In genomic region chr13:72536668-72537399, GRCh38 we compare ENCODE assay signal across 14 cellular contexts.
DNase-seq lines count a peak whose midpoint lies in the region; ATAC-seq, FAIRE-seq and TF ChIP-seq lines count a peak whose summit lies in the region.
"Had no signal": no experiment of that assay in that cellular context is flagged by ENCODE, and none has a peak within 500 bp of the region (broad histone marks: within the 10 kb centered on the region; RNA-seq: fewer than 3 reads in every experiment).

No MANE protein-coding gene starts in this region.

- H3K4me1 ChIP-seq in right cardiac atrium (ENCODE audit: control insufficient read depth, insufficient read depth, low read length) (no peaks in the 10 kb centered on the region), heart left ventricle (no peaks in the 10 kb centered on the region)
- H3K4me1 ChIP-seq: testis had no signal

- H3K27ac ChIP-seq in right cardiac atrium (ENCODE audit: low read length) (no peak overlapping the region), heart left ventricle (no peak overlapping the region)
- H3K27ac ChIP-seq: testis had no signal

- peaks cover 5% of the 10 kb centered on the region for H3K27me3 Mint-ChIP-seq in glutamatergic neuron (ENCODE audit: unreplicated experiment)
- H3K27me3 Mint-ChIP-seq in nephron (ENCODE audit: low read depth), result peaks cover 7% of the 10 kb centered on the region
- H3K27me3 Mint-ChIP-seq: effector memory CD8-positive, alpha-beta T cell had no signal

- TF ChIP-seq CTCF in heart left ventricle (IDR thresholded peaks at IDR 0.05) (no peak), glutamatergic neuron (IDR thresholded peaks at IDR 0.05; ENCODE audit: partially characterized antibody, unreplicated experiment) (no peak), nephron (IDR thresholded peaks at IDR 0.05; ENCODE audit: unreplicated experiment in 3 of 3) (no peak), D721Med (IDR thresholded peaks at IDR 0.05; ENCODE audit: insufficient read depth, missing control alignments) (no peak)

- WGBS in right cardiac atrium, result 51% methylated on average over 11 of the region's 11 CpGs
- WGBS in heart left ventricle, 4 donors, result 61 to 71% (median 68%) methylated on average over 11 of the region's 11 CpGs

- intact Hi-C loops in right cardiac atrium (cut with DNase I), result no loop called here
- intact Hi-C loops in heart left ventricle (cut with DNase I), result no loop called here

- no peak overlapping the region for H3K4me3 Mint-ChIP-seq in glutamatergic neuron (ENCODE audit: unreplicated experiment)
- H3K4me3 Mint-ChIP-seq in nephron, result peak overlapping the region; percentile 4 to 42 (median 41)
- H3K4me3 Mint-ChIP-seq: effector memory CD8-positive, alpha-beta T cell had no signal

- H3K4me1 Mint-ChIP-seq in glutamatergic neuron (ENCODE audit: low read depth, unreplicated experiment) (peaks cover 42% of the 10 kb centered on the region), nephron (peaks cover 55% of the 10 kb centered on the region)

- ATAC-seq in right cardiac atrium (peak in 1 of 2 donors; percentile 70), heart left ventricle (no peak), HG03139 (IDR thresholded peaks at IDR 0.05; ENCODE audit: unreplicated experiment) (no peak), HG03354 (IDR thresholded peaks at IDR 0.05; ENCODE audit: poor library complexity, severe bottlenecking, unreplicated experiment) (no peak)
- ATAC-seq: effector memory CD8-positive, alpha-beta T cell had no signal

- H3K27ac Mint-ChIP-seq in glutamatergic neuron (ENCODE audit: unreplicated experiment), result peak overlapping the region; percentile 55
- peak overlapping the region; percentile 92 to 99 (median 96) for H3K27ac Mint-ChIP-seq in nephron
- H3K27ac Mint-ChIP-seq: effector memory CD8-positive, alpha-beta T cell had no signal

- no peaks in the 10 kb centered on the region for H3K9me3 ChIP-seq in right cardiac atrium (ENCODE audit: control insufficient read depth, low read length)
- no peaks in the 10 kb centered on the region for H3K9me3 ChIP-seq in heart left ventricle
- H3K9me3 ChIP-seq: testis had no signal

- H3K27me3 ChIP-seq in right cardiac atrium (ENCODE audit: control insufficient read depth, insufficient read depth) (no peaks in the 10 kb centered on the region), heart left ventricle (no peaks in the 10 kb centered on the region)
- H3K27me3 ChIP-seq: testis had no signal

- H3K36me3 Mint-ChIP-seq in glutamatergic neuron (ENCODE audit: unreplicated experiment) (no peaks in the 10 kb centered on the region), nephron (ENCODE audit: low read depth) (no peaks in the 10 kb centered on the region)

- DNase-seq in right cardiac atrium (peak in 1 of 3 donors; percentile 58), heart left ventricle (no peak), glutamatergic neuron (no peak), D721Med (ENCODE audit: insufficient read length, low spot score) (no peak), GM12891 (ENCODE audit: insufficient read length, low spot score) (no peak)
- DNase-seq: activated gamma-delta T cell; effector memory CD8-positive, alpha-beta T cell; NCI-H2029 treated with DMSO at 0.1 percent for 48 hours; NCI-H82; RPMI8226; testis had no signal

- H3K36me3 ChIP-seq in heart left ventricle, result no peaks in the 10 kb centered on the region

- TF ChIP-seq POLR2A in heart left ventricle (IDR thresholded peaks at IDR 0.05) (no peak), GM12891 (IDR thresholded peaks at IDR 0.05; ENCODE audit: low read depth, low read length) (no peak)

- FAIRE-seq in D721Med (lab: Jason Lieb, UNC) (no peak), GM12891 (lab: Jason Lieb, UNC) (no peak)

- peak overlapping the region; percentile 30 for H3K4me3 ChIP-seq in right cardiac atrium (ENCODE audit: low read length)
- H3K4me3 ChIP-seq in heart left ventricle, result peak overlapping the region in 4 of 12 donors; percentile 5 to 43 (median 24)
- H3K4me3 ChIP-seq: testis had no signal

- peaks cover 4% of the 10 kb centered on the region for H3K9me3 Mint-ChIP-seq in glutamatergic neuron (ENCODE audit: unreplicated experiment)
- H3K9me3 Mint-ChIP-seq in nephron, result no peaks in the 10 kb centered on the region
- H3K9me3 Mint-ChIP-seq: effector memory CD8-positive, alpha-beta T cell had no signal

TF ChIP-seq in GM12891, 5 proteins besides CTCF, POLR2A, EP300 and RAD21:
- TF ChIP-seq POU2F2 (IDR thresholded peaks at IDR 0.05; ENCODE audit: low read depth, low read length), result no peak
- no peak for TF ChIP-seq SPI1 (IDR thresholded peaks at IDR 0.05; ENCODE audit: low read depth, low read length)
- no peak for TF ChIP-seq TAF1 (IDR thresholded peaks at IDR 0.05; ENCODE audit: low read depth, low read length)
- no peak for TF ChIP-seq POLR2AphosphoS5 (IDR thresholded peaks at IDR 0.05; ENCODE audit: low read depth, low read length)
- no peak for TF ChIP-seq PAX5 (IDR thresholded peaks at IDR 0.05; ENCODE audit: insufficient read depth, low read length, severe bottlenecking)
